8 cellular contexts compared by ENCODE assay signal in the genomic region with DNA sequence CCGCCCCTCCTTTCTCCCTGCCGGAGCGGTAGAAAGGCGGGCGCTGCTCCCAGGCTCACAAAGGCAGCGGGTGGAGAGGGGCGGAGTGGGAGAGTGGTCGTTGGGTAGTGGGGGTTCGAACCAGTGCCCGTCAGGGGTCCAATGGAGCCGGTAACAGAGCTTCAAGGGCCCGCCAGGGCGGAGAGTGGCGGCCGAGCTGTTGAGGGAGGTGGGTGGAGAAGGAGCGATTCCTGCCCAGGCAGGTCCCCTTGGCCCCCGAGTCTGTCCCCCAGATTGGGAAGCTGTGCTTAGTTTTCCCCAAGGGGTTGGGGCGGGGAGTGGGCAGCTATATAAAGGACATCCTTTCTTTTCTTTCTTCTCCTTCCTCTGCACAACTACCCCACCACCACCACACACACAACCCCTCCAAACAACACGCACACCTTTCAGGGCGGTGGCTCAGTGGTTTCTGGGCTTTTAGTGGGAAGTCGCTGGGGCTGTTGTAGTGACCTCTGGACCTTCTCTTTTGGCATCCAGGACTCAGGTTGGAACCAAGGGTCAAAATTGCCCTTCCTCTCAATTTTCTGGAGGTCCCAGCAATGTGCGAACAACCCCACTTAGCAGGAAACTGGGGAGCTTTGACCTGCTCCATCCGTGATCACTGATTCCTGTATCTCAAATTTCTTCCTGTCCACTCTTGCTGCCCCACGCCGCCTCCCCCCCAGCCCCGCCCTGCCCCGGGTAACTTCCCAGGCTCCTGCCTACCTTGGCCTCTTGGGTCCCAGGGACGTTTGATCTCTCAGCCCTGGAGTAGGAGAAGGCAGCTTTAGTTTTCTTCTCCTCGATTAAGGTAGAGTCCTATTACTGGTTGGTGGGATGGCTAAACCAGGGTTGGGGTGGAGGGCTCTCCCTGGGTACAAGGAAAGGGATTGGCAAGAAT. TPM values are rescaled to one million over a fixed set of nuclear protein-coding genes. Genes with fewer than 3 reads are reported as not detected.
DNase-seq lines count a peak whose midpoint lies in the region; ATAC-seq lines count a peak whose summit lies in the region.

No MANE protein-coding gene starts in this region.

- no peak overlapping the region for H2AFZ ChIP-seq in ACC112 (ENCODE audit: low read length, unreplicated experiment)

- intact Hi-C loops in naive thymus-derived CD4-positive, alpha-beta T cell (cut with micrococcal nuclease), result no loop called here

- POLR2A ChIA-PET in naive thymus-derived CD4-positive, alpha-beta T cell (lab: Charles Lee), result no interaction called here

- no peaks in the 10 kb centered on the region for H3K36me3 ChIP-seq in ACC112 (ENCODE audit: insufficient read depth, low read length)
- no peaks in the 10 kb centered on the region for H3K36me3 ChIP-seq in MG63
- H3K36me3 ChIP-seq in ectodermal cell (ENCODE audit: control insufficient read depth, insufficient read depth, low read length), result no peaks in the 10 kb centered on the region
- H3K36me3 ChIP-seq in naive thymus-derived CD4-positive, alpha-beta T cell (ENCODE audit: control insufficient read depth in 2 of 3, insufficient read depth in 3 of 3, low read length in 3 of 3), result peaks cover 0 to 4% (median 0%) of the 10 kb centered on the region in 3 experiments

- CTCF ChIA-PET in naive thymus-derived CD4-positive, alpha-beta T cell (lab: Charles Lee), result interaction anchor here (1.2 kb wide), 1 partner anchor 392 kb away, joined by 5 read pairs; no protein-coding TSS in a partner anchor

- peaks cover 20% of the 10 kb centered on the region for H3K4me1 ChIP-seq in ACC112 (ENCODE audit: control insufficient read depth, insufficient read depth, low read length, unreplicated experiment)
- peaks cover 20% of the 10 kb centered on the region for H3K4me1 ChIP-seq in ectodermal cell (ENCODE audit: control insufficient read depth, insufficient read depth, low read length)
- peaks cover 6 to 9% of the 10 kb centered on the region in 2 donors for H3K4me1 ChIP-seq in naive thymus-derived CD4-positive, alpha-beta T cell (ENCODE audit: control insufficient read depth in 2 of 2, insufficient read depth in 2 of 2, low read length in 2 of 2)

- peak overlapping the region; percentile 85 for H3K4me3 ChIP-seq in ACC112 (ENCODE audit: low read depth, low read length)
- H3K4me3 ChIP-seq in MG63, result peak overlapping the region; percentile 71
- peak overlapping the region; percentile 66 for H3K4me3 ChIP-seq in ectodermal cell (ENCODE audit: insufficient read depth, low read depth, low read length)
- H3K4me3 ChIP-seq in naive thymus-derived CD4-positive, alpha-beta T cell (ENCODE audit: low read length), result peak overlapping the region; percentile 76

- H3K27ac ChIP-seq in ACC112 (ENCODE audit: low read depth, low read length), result no peak overlapping the region
- H3K27ac ChIP-seq in ectodermal cell (ENCODE audit: insufficient read depth, low read depth, low read length, poor library complexity, severe bottlenecking), result no peak overlapping the region
- no peak overlapping the region for H3K27ac ChIP-seq in naive thymus-derived CD4-positive, alpha-beta T cell (ENCODE audit: low read depth, low read length)

- H3K4me1 Mint-ChIP-seq in naive thymus-derived CD4-positive, alpha-beta T cell, result peaks cover 7 to 24% (median 17%) of the 10 kb centered on the region in 7 donors

- 3 to 4% methylated on average over 23 to 26 of the region's 29 CpGs for WGBS in ectodermal cell, 2 experiments

- H3K79me2 ChIP-seq in ACC112 (ENCODE audit: control insufficient read depth, insufficient read depth, low read length, unreplicated experiment), result peaks cover 34% of the 10 kb centered on the region

- peak overlapping the region in 2 of 9 donors; percentile 48 to 65 for H3K27ac Mint-ChIP-seq in naive thymus-derived CD4-positive, alpha-beta T cell

- peaks cover 0 to 15% (median 0%) of the 10 kb centered on the region in 5 donors for H3K27me3 Mint-ChIP-seq in naive thymus-derived CD4-positive, alpha-beta T cell

- H3K9me3 Mint-ChIP-seq in naive thymus-derived CD4-positive, alpha-beta T cell, result no peaks in the 10 kb centered on the region

- H3K27me3 ChIP-seq in ACC112 (ENCODE audit: insufficient read depth, low read length) (no peaks in the 10 kb centered on the region), MG63 (no peaks in the 10 kb centered on the region), ectodermal cell (ENCODE audit: control insufficient read depth, insufficient read depth, low read length, poor library complexity, severe bottlenecking) (no peaks in the 10 kb centered on the region)
- H3K27me3 ChIP-seq in naive thymus-derived CD4-positive, alpha-beta T cell (ENCODE audit: control insufficient read depth in 2 of 2, insufficient read depth in 2 of 2, low read length in 2 of 2), result no peaks in the 10 kb centered on the region

- H3K36me3 Mint-ChIP-seq in naive thymus-derived CD4-positive, alpha-beta T cell, result no peaks in the 10 kb centered on the region

- DNase-seq in MG63 (no peak), GM03348 (ENCODE audit: low spot score) (no peak)
- DNase-seq in naive thymus-derived CD4-positive, alpha-beta T cell, result no peak
- no peak for DNase-seq in stimulated activated CD4-positive, alpha-beta T cell treated with anti-CD3 and anti-CD28 coated beads, Interleukin-1b, Interleukin-23, amount 100 ng/mL, for 48 hours
- DNase-seq in stimulated activated CD4-positive, alpha-beta T cell treated with anti-CD3 and anti-CD28 coated beads, Interleukin-4, amount 100 ng/mL, for 1 hour, result no peak

- H3K9me3 ChIP-seq in MG63, result no peaks in the 10 kb centered on the region
- no peaks in the 10 kb centered on the region for H3K9me3 ChIP-seq in ectodermal cell (ENCODE audit: control insufficient read depth, low read length)
- no peaks in the 10 kb centered on the region for H3K9me3 ChIP-seq in naive thymus-derived CD4-positive, alpha-beta T cell (ENCODE audit: control insufficient read depth in 2 of 3, low read length in 3 of 3)

- ATAC-seq in naive thymus-derived CD4-positive, alpha-beta T cell, result no peak
- no peak for ATAC-seq in GM18868 (IDR thresholded peaks at IDR 0.05; ENCODE audit: unreplicated experiment)

- H3K4me3 Mint-ChIP-seq in naive thymus-derived CD4-positive, alpha-beta T cell, result peak overlapping the region; percentile 80 to 96 (median 88)

RNA-seq across cellular contexts. Expression of a gene that starts 1.9 kb away (rescaled TPM):
- total RNA-seq in MG63 (2014; rRNA removed; shearing (Covaris generic); ENCODE audit: low replicate concordance), result 19.1 and 49.6 TPM in 2 replicates
- 63.1 TPM for polyA plus RNA-seq in ectodermal cell (2013, experiment 1 of 4)
- 54.0 TPM for polyA plus RNA-seq in ectodermal cell (2013, experiment 2 of 4)
- polyA plus RNA-seq in ectodermal cell (2013, experiment 3 of 4), result 64.0 TPM
- 64.2 TPM for polyA plus RNA-seq in ectodermal cell (2013, experiment 4 of 4)
- total RNA-seq in naive thymus-derived CD4-positive, alpha-beta T cell, result 1 to 10 TPM; 2.6 to 4.8 (median 4.1) TPM
- polyA plus RNA-seq in naive thymus-derived CD4-positive, alpha-beta T cell, result 1 to 10 TPM; 4.1 to 5.1 TPM
